In the genomic region with DNA sequence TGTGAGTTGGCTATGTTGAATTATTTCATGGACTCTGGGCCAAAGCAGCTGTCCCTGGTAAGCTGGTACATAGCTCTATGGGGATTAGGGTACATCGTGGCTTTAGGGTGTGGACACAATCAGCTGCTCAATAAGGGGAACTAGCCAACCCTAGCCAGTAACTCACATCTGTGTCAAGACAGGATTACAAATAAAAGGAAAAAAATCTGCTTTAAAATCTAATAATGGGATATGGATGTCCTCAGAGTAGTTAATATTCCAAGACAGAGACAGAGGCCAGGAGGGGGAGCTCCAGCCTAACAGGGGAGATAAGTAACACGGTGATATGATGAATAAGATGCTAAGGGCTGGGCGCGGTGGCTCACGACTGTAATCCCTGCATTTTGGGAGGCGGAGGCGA, we compare ENCODE assay signal across 8 cellular contexts. TPM values are rescaled to one million over a fixed set of nuclear protein-coding genes. Genes with fewer than 3 reads are reported as not detected.
DNase-seq lines count a peak whose midpoint lies in the region; ATAC-seq, FAIRE-seq and TF ChIP-seq lines count a peak whose summit lies in the region.

No MANE protein-coding gene starts in this region.

- H3K4me2 ChIP-seq in SU-DHL-6 (ENCODE audit: low read depth, low read length, poor library complexity, severe bottlenecking): no peak overlapping the region
- H3K4me2 ChIP-seq in keratinocyte (ENCODE audit: control insufficient read depth, extremely low read depth, insufficient read depth, low read depth, low read length): no peak overlapping the region

- no peak overlapping the region for H2AFZ ChIP-seq in SU-DHL-6 (ENCODE audit: low read depth, low read length, severe bottlenecking)
- no peak overlapping the region for H2AFZ ChIP-seq in keratinocyte (ENCODE audit: control insufficient read depth, low read length)

- ATAC-seq in HG03095 (IDR thresholded peaks at IDR 0.05; ENCODE audit: unreplicated experiment): no peak

- no peak overlapping the region for H3K27ac ChIP-seq in SU-DHL-6 (ENCODE audit: low read depth, low read length)
- H3K27ac ChIP-seq in keratinocyte (ENCODE audit: control insufficient read depth, insufficient read depth, low read length): no peak overlapping the region

- no peak overlapping the region for H3K9ac ChIP-seq in SU-DHL-6 (ENCODE audit: low read length)
- no peak overlapping the region for H3K9ac ChIP-seq in keratinocyte (ENCODE audit: control insufficient read depth, extremely low read depth, insufficient read depth, low read length)

- H4K20me1 ChIP-seq in SU-DHL-6 (ENCODE audit: low read depth, low read length) (no peaks in the 10 kb centered on the region), keratinocyte (ENCODE audit: control insufficient read depth, extremely low read depth, insufficient read depth, low read length) (no peaks in the 10 kb centered on the region)

- dilution Hi-C loops in keratinocyte (cut with MboI; ENCODE audit: extremely low pct_ligation_motif_present, low sequenced_read_pairs): no loop called here

- H3K9me2 ChIP-seq in SU-DHL-6 (replicated peaks; ENCODE audit: insufficient read depth, low read length): no peaks in the 10 kb centered on the region

- H3K4me3 ChIP-seq in SU-DHL-6 (ENCODE audit: insufficient read depth, low read length, poor library complexity, severe bottlenecking) (no peak overlapping the region), keratinocyte (ENCODE audit: control insufficient read depth in 2 of 3, extremely low read depth in 1 of 3, insufficient read depth in 2 of 3, low read depth in 1 of 3, low read length in 3 of 3) (no peak overlapping the region)

- H3F3A ChIP-seq in SU-DHL-6 (ENCODE audit: insufficient read depth): no peaks in the 10 kb centered on the region

- H3K79me2 ChIP-seq in SU-DHL-6 (ENCODE audit: insufficient read depth, low read length) (no peaks in the 10 kb centered on the region), keratinocyte (ENCODE audit: control insufficient read depth, insufficient read depth, low read length) (no peaks in the 10 kb centered on the region)

- H3K27me3 ChIP-seq in SU-DHL-6 (ENCODE audit: low read length): no peaks in the 10 kb centered on the region
- H3K27me3 ChIP-seq in keratinocyte (ENCODE audit: control insufficient read depth, extremely low read depth, insufficient read depth, low read length): no peaks in the 10 kb centered on the region

- H3K9me3 ChIP-seq in SU-DHL-6 (ENCODE audit: insufficient read depth, low read length) (no peaks in the 10 kb centered on the region), keratinocyte (ENCODE audit: control insufficient read depth, low read depth, low read length) (no peaks in the 10 kb centered on the region)

- DNase-seq in AG08395 (ENCODE audit: low spot score) (peak; percentile 69), HS-27A (ENCODE audit: low read depth) (peak; percentile 17), amniotic epithelial cell (ENCODE audit: low read depth) (peak; percentile 45), keratinocyte (ENCODE audit: low read depth, low spot score) (no peak), NCI-H2107 treated with DMSO at 0.1 percent for 48 hours (lab: John Stamatoyannopoulos, UW; ENCODE audit: unreplicated experiment) (no peak)
- DNase-seq in stimulated activated CD4-positive, alpha-beta T cell treated with anti-CD3 and anti-CD28 coated beads, TNF-alpha, amount 100 ng/mL, for 4 hours (ENCODE audit: low read depth in 3 of 3): peak; percentile 15 to 53 (median 40)

- H3K36me3 ChIP-seq in SU-DHL-6 (ENCODE audit: low read length): no peaks in the 10 kb centered on the region
- no peaks in the 10 kb centered on the region for H3K36me3 ChIP-seq in keratinocyte (ENCODE audit: control insufficient read depth in 2 of 2, extremely low read depth in 1 of 2, insufficient read depth in 2 of 2, low read length in 2 of 2)

- TF ChIP-seq CTCF in SU-DHL-6 (IDR thresholded peaks at IDR 0.05; ENCODE audit: insufficient read depth, low read length, poor library complexity, severe bottlenecking): peak; percentile 60
- peak; percentile 36 to 56 (median 50) for TF ChIP-seq CTCF in keratinocyte (optimal IDR thresholded peaks at IDR 0.05 in 1 of 3, IDR thresholded peaks at IDR 0.05 in 1 of 3, conservative IDR thresholded peaks at IDR 0.05 in 1 of 3; ENCODE audit: extremely low read depth in 1 of 3, insufficient read depth in 2 of 3, low read length in 3 of 3)

- H3K9me1 ChIP-seq in keratinocyte (ENCODE audit: control insufficient read depth, extremely low read depth, insufficient read depth, low read length): no peaks in the 10 kb centered on the region

- FAIRE-seq in keratinocyte (lab: Jason Lieb, UNC): no peak

- H3K4me1 ChIP-seq in keratinocyte (ENCODE audit: control insufficient read depth, extremely low read depth, insufficient read depth, low read length): no peaks in the 10 kb centered on the region

RNA-seq across cellular contexts. Expression of a gene that starts 21.1 kb away (rescaled TPM):
- 7.5 to 10.6 TPM (median 7.9 TPM) in 3 replicates for polyA plus RNA-seq in keratinocyte
- 12.9 TPM for polyA plus RNA-seq in keratinocyte (2011; ENCODE audit: low read depth)
- 4.5 and 10.6 TPM in 2 replicates for polyA plus RNA-seq in keratinocyte (2011; cell fraction: cytosol; rRNA removed)
- 8.8 and 10.4 TPM in 2 replicates for polyA plus RNA-seq in keratinocyte (2011; cell fraction: nucleus; rRNA removed)
- 8.1 and 9.1 TPM in 2 replicates for polyA plus RNA-seq in keratinocyte (2012; ENCODE audit: low replicate concordance)
- polyA minus RNA-seq in keratinocyte: 0.95 to 14.9 TPM (median 5.9 TPM) in 3 replicates
- polyA minus RNA-seq in keratinocyte (2011; cell fraction: cytosol; rRNA and poly(A)+ RNA removed): 8.6 TPM
- polyA minus RNA-seq in keratinocyte (2011; cell fraction: nucleus; rRNA and poly(A)+ RNA removed): 3.9 and 10.3 TPM in 2 replicates

RNA-seq across cellular contexts. Expression of a gene that starts 48.7 kb away (rescaled TPM):
- polyA plus RNA-seq in keratinocyte: 4.9 to 7.5 TPM (median 5.1 TPM) in 3 replicates
- 8.7 TPM for polyA plus RNA-seq in keratinocyte (2011; ENCODE audit: low read depth)
- 3.2 and 8.4 TPM in 2 replicates for polyA plus RNA-seq in keratinocyte (2011; cell fraction: cytosol; rRNA removed)
- 4.9 and 7.2 TPM in 2 replicates for polyA plus RNA-seq in keratinocyte (2011; cell fraction: nucleus; rRNA removed)
- polyA plus RNA-seq in keratinocyte (2012; ENCODE audit: low replicate concordance): 6.6 and 6.8 TPM in 2 replicates
- polyA minus RNA-seq in keratinocyte: 1.7 to 14.6 TPM (median 4.9 TPM) in 3 replicates
- polyA minus RNA-seq in keratinocyte (2011; cell fraction: cytosol; rRNA and poly(A)+ RNA removed): 6.9 TPM
- polyA minus RNA-seq in keratinocyte (2011; cell fraction: nucleus; rRNA and poly(A)+ RNA removed): 4.1 and 8.1 TPM in 2 replicates

RNA-seq across cellular contexts. Expression of a gene that starts 58.4 kb away (rescaled TPM):
- 130 to 187 TPM (median 179 TPM) in 3 replicates for polyA plus RNA-seq in keratinocyte
- polyA plus RNA-seq in keratinocyte (2011; ENCODE audit: low read depth): 55.5 TPM
- polyA plus RNA-seq in keratinocyte (2011; cell fraction: cytosol; rRNA removed): 165 and 249 TPM in 2 replicates
- polyA plus RNA-seq in keratinocyte (2011; cell fraction: nucleus; rRNA removed): 149 and 202 TPM in 2 replicates
- polyA plus RNA-seq in keratinocyte (2012; ENCODE audit: low replicate concordance): 236 and 289 TPM in 2 replicates
- polyA minus RNA-seq in keratinocyte: 329 to 421 TPM (median 419 TPM) in 3 replicates
- 375 TPM for polyA minus RNA-seq in keratinocyte (2011; cell fraction: cytosol; rRNA and poly(A)+ RNA removed)
- polyA minus RNA-seq in keratinocyte (2011; cell fraction: nucleus; rRNA and poly(A)+ RNA removed): 123 and 191 TPM in 2 replicates

Comparison
In these comparisons a context has a peak if more than half of its experiments do, and no peak if none do; other contexts are left out.
1. DNase-seq: peak in AG08395 (single experiment), HS-27A (single experiment), amniotic epithelial cell (single experiment) and stimulated activated CD4-positive, alpha-beta T cell treated with anti-CD3 and anti-CD28 coated beads, TNF-alpha, amount 100 ng/mL, for 4 hours (3 of 3); none in keratinocyte (single experiment) and NCI-H2107 treated with DMSO at 0.1 percent for 48 hours (single experiment).